ENCODE assay signal across 1 cellular context in genomic region chr6:144639654-144640053, GRCh38.
TF ChIP-seq lines count a peak whose summit lies in the region.

No MANE protein-coding gene starts in this region.

TF ChIP-seq in WTC11, 78 proteins besides CTCF, POLR2A, EP300 and RAD21 (continued from another document):
- TF ChIP-seq AFF4 (CRISPR knock-in tag; IDR thresholded peaks at IDR 0.05; ENCODE audit: borderline replicate concordance) (no peak), ZNF263 (CRISPR knock-in tag; IDR thresholded peaks at IDR 0.05; ENCODE audit: low read depth) (no peak), ZNF121 (CRISPR knock-in tag; IDR thresholded peaks at IDR 0.05) (no peak), MXD4 (CRISPR knock-in tag; IDR thresholded peaks at IDR 0.05; ENCODE audit: borderline replicate concordance) (no peak), AR (CRISPR knock-in tag; IDR thresholded peaks at IDR 0.05) (no peak)
